Comparison of ENCODE assay signal across 11 cellular contexts in the genomic region with DNA sequence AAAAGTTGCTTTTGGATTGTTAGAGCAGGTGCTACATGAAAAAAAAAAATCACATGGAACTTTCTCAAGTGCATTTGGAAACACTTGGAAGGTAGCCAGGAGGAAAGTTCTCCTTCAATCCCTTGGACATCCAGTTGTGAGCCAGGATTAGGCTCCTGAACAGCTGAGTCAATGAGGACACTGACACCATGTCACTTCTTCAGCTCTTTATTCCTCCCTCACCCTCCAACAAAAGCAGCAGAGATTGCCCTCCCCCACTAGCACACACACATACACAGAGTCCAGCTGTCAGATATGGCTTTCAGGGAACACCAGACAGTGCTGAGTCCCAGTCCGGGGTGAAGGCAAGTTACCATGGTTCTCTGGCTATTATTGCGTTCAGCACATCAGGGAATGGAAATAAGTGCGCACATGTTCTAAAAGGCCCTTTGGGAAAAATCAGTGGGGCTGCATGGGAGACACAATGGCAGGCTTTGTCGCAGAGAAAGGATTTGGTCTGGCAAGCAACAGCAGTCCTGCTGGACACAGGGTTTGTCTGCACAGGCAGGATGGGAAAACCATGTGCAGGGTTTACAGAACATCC.
A peak's percentile ranks its signal among the peaks of the same experiment; 100 is the strongest.
DNase-seq lines count a peak whose midpoint lies in the region; ATAC-seq, FAIRE-seq and TF ChIP-seq lines count a peak whose summit lies in the region.
"Had no signal": no experiment of that assay in that cellular context is flagged by ENCODE, and none has a peak within 500 bp of the region (broad histone marks: within the 10 kb centered on the region; RNA-seq: fewer than 3 reads in every experiment).

No MANE protein-coding gene starts in this region.

- H3K27ac Mint-ChIP-seq in stimulated activated naive CD8-positive, alpha-beta T cell treated with anti-CD3 and anti-CD28 coated beads, Interleukin-15, amount 100 ng/mL, for 72 hours, result no peak overlapping the region

- TF ChIP-seq CTCF in pancreas (IDR thresholded peaks at IDR 0.05), result no peak

- H3K4me3 ChIP-seq in pancreas, result peak overlapping the region in 2 of 4 donors; percentile 1 to 30
- H3K4me3 ChIP-seq: MG63 had no signal

- in situ Hi-C loops in G401 (cut with HindIII; ENCODE audit: low sequenced_read_pairs), result no loop called here

- intact Hi-C loops in pancreas (cut with DNase I), result no loop called here

- H3K4me1 Mint-ChIP-seq in stimulated activated naive CD8-positive, alpha-beta T cell treated with anti-CD3 and anti-CD28 coated beads, Interleukin-15, amount 100 ng/mL, for 72 hours, result peaks cover 6% of the 10 kb centered on the region

- ATAC-seq in pancreas (peak; percentile 88 to 92 (median 90)), HG03045 (IDR thresholded peaks at IDR 0.05; ENCODE audit: unreplicated experiment) (no peak), HG03354 (IDR thresholded peaks at IDR 0.05; ENCODE audit: poor library complexity, severe bottlenecking, unreplicated experiment) (no peak)
- no peak for ATAC-seq in stimulated activated naive CD8-positive, alpha-beta T cell treated with anti-CD3 and anti-CD28 coated beads, Interleukin-15, amount 100 ng/mL, for 72 hours
- ATAC-seq: HCT116 had no signal

- H3K9me3 Mint-ChIP-seq in stimulated activated naive CD8-positive, alpha-beta T cell treated with anti-CD3 and anti-CD28 coated beads, Interleukin-15, amount 100 ng/mL, for 72 hours, result no peaks in the 10 kb centered on the region

- no peaks in the 10 kb centered on the region for H3K36me3 ChIP-seq in pancreas
- H3K36me3 ChIP-seq: MG63 had no signal

- 5 to 16% methylated on average over 4 of the region's 4 CpGs for WGBS in pancreas, 2 donors

- peaks cover 25% of the 10 kb centered on the region for H3K27me3 Mint-ChIP-seq in stimulated activated naive CD8-positive, alpha-beta T cell treated with anti-CD3 and anti-CD28 coated beads, Interleukin-15, amount 100 ng/mL, for 72 hours

- FAIRE-seq in frontal cortex (lab: Jason Lieb, UNC), result no peak
- no peak for FAIRE-seq in pancreas (lab: Jason Lieb, UNC)

- DNase-seq in G401 (ENCODE audit: low spot score) (peak; percentile 19), SHP77 treated with DMSO at 0.1 percent for 48 hours (lab: John Stamatoyannopoulos, UW) (peak; percentile 68), frontal cortex (ENCODE audit: low spot score in 2 of 2) (peak; percentile 18 to 22), pancreas (peak in 5 of 6 donors; percentile 29 to 56 (median 43))
- DNase-seq in central memory CD4-positive, alpha-beta T cell, result no peak
- DNase-seq in stimulated activated naive CD8-positive, alpha-beta T cell treated with anti-CD3 and anti-CD28 coated beads, Interleukin-15, amount 100 ng/mL, for 72 hours, result no peak
- DNase-seq: activated CD4-positive, alpha-beta T cell treated with anti-CD3 and anti-CD28 coated beads, Interleukin-2, amount 50 U/mL, for 4 hours; MG63 had no signal

- no peaks in the 10 kb centered on the region for H3K27me3 ChIP-seq in pancreas
- H3K27me3 ChIP-seq: MG63 had no signal

- peak overlapping the region; percentile 1 to 65 (median 54) for H3K27ac ChIP-seq in pancreas

- H3K9me3 ChIP-seq in pancreas, result no peaks in the 10 kb centered on the region
- H3K9me3 ChIP-seq: MG63 had no signal

- H3K4me1 ChIP-seq in pancreas, result peaks cover 0 to 17% (median 11%) of the 10 kb centered on the region in 3 donors

- no peak overlapping the region for H3K4me3 Mint-ChIP-seq in stimulated activated naive CD8-positive, alpha-beta T cell treated with anti-CD3 and anti-CD28 coated beads, Interleukin-15, amount 100 ng/mL, for 72 hours

Comparison
In these comparisons a context has a peak if more than half of its experiments do, and no peak if none do; other contexts are left out.
1. DNase-seq: peak in G401 (single experiment), SHP77 treated with DMSO at 0.1 percent for 48 hours (single experiment), frontal cortex (2 of 2) and pancreas (5 of 6); none in central memory CD4-positive, alpha-beta T cell (single experiment) and stimulated activated naive CD8-positive, alpha-beta T cell treated with anti-CD3 and anti-CD28 coated beads, Interleukin-15, amount 100 ng/mL, for 72 hours (0 of 2).
2. ATAC-seq: peak in pancreas (4 of 4); none in stimulated activated naive CD8-positive, alpha-beta T cell treated with anti-CD3 and anti-CD28 coated beads, Interleukin-15, amount 100 ng/mL, for 72 hours (single experiment), HG03045 (single experiment) and HG03354 (single experiment).